8 cellular contexts compared by ENCODE assay signal in genomic region chr14:75542585-75543091, GRCh38. TPM values are rescaled to one million over a fixed set of nuclear protein-coding genes. Genes with fewer than 3 reads are reported as not detected.
DNase-seq lines count a peak whose midpoint lies in the region; ATAC-seq and TF ChIP-seq lines count a peak whose summit lies in the region.

No MANE protein-coding gene starts in this region.

- peak; percentile 62 for ATAC-seq in HG02798 (IDR thresholded peaks at IDR 0.05; ENCODE audit: poor library complexity, unreplicated experiment)
- peak; percentile 73 to 88 (median 77) for ATAC-seq in T-cell (replicated peaks in 1 of 4)
- peak; percentile 96 to 97 for ATAC-seq in lower lobe of right lung

- peak overlapping the region; percentile 79 for H3K9ac ChIP-seq in adipocyte (ENCODE audit: low read length)

- no peak for TF ChIP-seq CTCF in GM13976 (IDR thresholded peaks at IDR 0.05; ENCODE audit: borderline replicate concordance, control extremely low read depth, extremely low read depth, insufficient read depth, missing control alignments)
- TF ChIP-seq CTCF in lower lobe of right lung (IDR thresholded peaks at IDR 0.05) = no peak

- CTCF ChIA-PET in T-cell (lab: Charles Lee) = interaction anchor here (0.8 to 2.1 kb wide), 8 partner anchors 11 to 54 kb away, joined by 3 to 11 read pairs (median 4); partner anchors contain the start of gene BATF (in 1 of the 2)

- in situ Hi-C loops in GM13976 (cut with MboI; ENCODE audit: low sequenced_read_pairs, unreplicated experiment) = no loop called here

- H3K36me3 Mint-ChIP-seq in T-cell = peaks cover 14% of the 10 kb centered on the region

- H3K27me3 ChIP-seq in adipocyte (replicated peaks; ENCODE audit: control insufficient read depth, insufficient read depth, low read length) (no peaks in the 10 kb centered on the region), lower lobe of right lung (ENCODE audit: low read depth) (no peaks in the 10 kb centered on the region)

- no peaks in the 10 kb centered on the region for H3K36me3 ChIP-seq in adipocyte (ENCODE audit: control insufficient read depth, insufficient read depth, low read length, severe bottlenecking)
- H3K36me3 ChIP-seq in lower lobe of right lung = no peaks in the 10 kb centered on the region

- POLR2A ChIA-PET in T-cell (lab: Charles Lee) = interaction anchor here (0.5 to 1.6 kb wide), 4 partner anchors 166 to 1486 kb away, joined by 3 to 9 read pairs (median 6); no protein-coding TSS in a partner anchor

- H3K4me1 Mint-ChIP-seq in T-cell = peaks cover 48 to 72% (median 65%) of the 10 kb centered on the region in 3 donors

- peak overlapping the region; percentile 96 to 99 for H3K27ac Mint-ChIP-seq in T-cell

- H3K4me3 ChIP-seq in adipocyte (ENCODE audit: low read length) (peak overlapping the region; percentile 24), lower lobe of right lung (no peak overlapping the region)

- peak overlapping the region; percentile 70 to 75 (median 71) for H3K4me3 Mint-ChIP-seq in T-cell

- H3K9me3 ChIP-seq in adipocyte (ENCODE audit: control insufficient read depth, low read length) (no peaks in the 10 kb centered on the region), lower lobe of right lung (no peaks in the 10 kb centered on the region)

- peak overlapping the region; percentile 84 for H3K27ac ChIP-seq in lower lobe of right lung

- intact Hi-C loops in lower lobe of right lung (cut with DNase I) = no loop called here

- no peaks in the 10 kb centered on the region for H3K9me3 Mint-ChIP-seq in T-cell

- no peaks in the 10 kb centered on the region for H3K27me3 Mint-ChIP-seq in T-cell

- H3K4me1 ChIP-seq in adipocyte (ENCODE audit: control insufficient read depth, insufficient read depth, low read length) (peaks cover 16% of the 10 kb centered on the region), lower lobe of right lung (peaks cover 27% of the 10 kb centered on the region)

- DNase-seq in GM13976 (ENCODE audit: low spot score) = peak; percentile 84
- DNase-seq in T-cell = peak in 33 of 34 experiments; percentile 46 to 85 (median 74)
- peak; percentile 36 for DNase-seq in adipocyte (ENCODE audit: low read depth)
- peak; percentile 87 for DNase-seq in lower lobe of right lung
- DNase-seq in stimulated activated CD8-positive, alpha-beta memory T cell treated with anti-CD3 and anti-CD28 coated beads, Interleukin-4, amount 100 ng/mL, for 48 hours = peak; percentile 87
- DNase-seq in cerebellar cortex (ENCODE audit: low spot score) = no peak
- DNase-seq in NCI-H1436 treated with DMSO at 0.1 percent for 48 hours (lab: John Stamatoyannopoulos, UW) = no peak

RNA-seq across cellular contexts. Expression of gene BATF, which starts 20.4 kb away (rescaled TPM):
- 10 to 100 TPM; 12.0 to 22.4 (median 19.2) TPM for total RNA-seq in T-cell
- 6.7 TPM for total RNA-seq in lower lobe of right lung

RNA-seq across cellular contexts. Expression of gene FLVCR2, which starts 35.8 kb away (rescaled TPM):
- 1 to 10 TPM; 1.1 to 7.1 (median 3.1) TPM for total RNA-seq in T-cell
- total RNA-seq in lower lobe of right lung = 42.4 TPM

Comparison
In these comparisons a context has a peak if more than half of its experiments do, and no peak if none do; other contexts are left out.
1. DNase-seq: peak in GM13976 (single experiment), T-cell (33 of 34), adipocyte (single experiment), lower lobe of right lung (single experiment) and stimulated activated CD8-positive, alpha-beta memory T cell treated with anti-CD3 and anti-CD28 coated beads, Interleukin-4, amount 100 ng/mL, for 48 hours (single experiment); none in cerebellar cortex (single experiment) and NCI-H1436 treated with DMSO at 0.1 percent for 48 hours (single experiment).
2. Peak in every context shown above with its lines, with median percentiles within 50 percentile points of each other: ATAC-seq.